17 cellular contexts compared by ENCODE assay signal in the genomic region with DNA sequence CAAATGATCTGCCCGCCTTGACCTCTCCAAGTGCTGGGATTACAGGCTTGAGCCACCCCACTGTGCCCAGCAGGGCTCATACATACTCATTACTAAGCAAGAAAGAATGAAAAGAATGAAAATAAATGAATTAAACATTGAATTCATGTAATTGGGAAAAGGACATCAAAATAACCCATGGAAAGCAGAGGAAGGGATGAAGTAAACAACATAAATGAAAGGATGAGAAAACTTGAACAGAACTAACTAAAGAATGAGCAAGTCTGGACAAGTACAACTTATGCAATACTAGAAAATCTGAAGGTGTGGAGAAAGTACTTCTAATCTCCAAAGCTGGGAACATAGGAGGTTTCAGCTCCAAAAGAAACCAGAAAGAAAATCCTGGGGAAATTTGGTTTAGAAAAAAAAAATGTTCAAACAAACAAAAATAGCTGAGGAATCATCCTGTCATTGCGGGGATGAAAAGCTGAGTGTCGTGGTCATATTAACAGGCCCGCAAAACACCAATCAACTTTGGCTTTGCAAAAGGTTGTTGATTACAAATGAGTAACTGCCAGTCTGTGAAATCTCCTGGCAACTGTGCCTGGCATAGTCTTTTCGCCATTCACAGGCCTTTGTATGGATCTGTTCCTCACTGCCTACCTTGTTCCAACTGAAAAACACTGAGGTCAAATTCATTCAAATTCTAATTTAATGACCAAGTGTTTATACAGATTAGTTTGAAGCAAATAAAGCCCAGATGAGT. TPM values are rescaled to one million over a fixed set of nuclear protein-coding genes. Genes with fewer than 3 reads are reported as not detected.
DNase-seq lines count a peak whose midpoint lies in the region; ATAC-seq, FAIRE-seq and TF ChIP-seq lines count a peak whose summit lies in the region.
"Had no signal": no experiment of that assay in that cellular context is flagged by ENCODE, and none has a peak within 500 bp of the region (broad histone marks: within the 10 kb centered on the region; RNA-seq: fewer than 3 reads in every experiment).

No MANE protein-coding gene starts in this region.

- TF ChIP-seq EP300 in A549 (IDR thresholded peaks at IDR 0.05), result no peak

- WGBS in A549 (ENCODE audit: missing lambda C conversion rate), result 73% methylated on average over 5 of the region's 5 CpGs

- FAIRE-seq in A549 (lab: Jason Lieb, UNC), result no peak
- FAIRE-seq in G401.6 (lab: Jason Lieb, UNC), result peak; percentile 31
- FAIRE-seq in kidney (lab: Jason Lieb, UNC), result no peak

- H3K4me1 Mint-ChIP-seq in natural killer cell, result peaks cover 24 to 29% of the 10 kb centered on the region in 2 donors

- no peak overlapping the region for H3K4me3 Mint-ChIP-seq in natural killer cell
- H3K4me3 Mint-ChIP-seq: dendritic cell treated with granulocyte-macrophage colony-stimulating factor and Interleukin-4, amounts not matched to agents 40 ng/mL and 50 ng/mL, for 4 days; memory B cell had no signal

- CTCF ChIA-PET in A549 (lab: Yijun Ruan, JAX), result interaction anchor here (1.2 to 8.0 kb wide), 5 partner anchors 8 to 443 kb away, joined by 3 to 69 read pairs (median 17); no protein-coding TSS in a partner anchor

- intact Hi-C loops in kidney (cut with DNase I) (no loop called here), natural killer cell (cut with micrococcal nuclease) (loop anchor here (10.0 kb wide), 1 partner anchor 1219 kb away; the partner anchor contains the start of gene RFX3)

- H3K27me3 Mint-ChIP-seq in natural killer cell (ENCODE audit: low read depth in 2 of 2), result no peaks in the 10 kb centered on the region
- H3K27me3 Mint-ChIP-seq: dendritic cell treated with granulocyte-macrophage colony-stimulating factor and Interleukin-4, amounts not matched to agents 40 ng/mL and 50 ng/mL, for 4 days; memory B cell had no signal

- peak overlapping the region in 1 of 2 donors; percentile 90 for H3K27ac Mint-ChIP-seq in natural killer cell
- H3K27ac Mint-ChIP-seq: dendritic cell treated with granulocyte-macrophage colony-stimulating factor and Interleukin-4, amounts not matched to agents 40 ng/mL and 50 ng/mL, for 4 days; memory B cell had no signal

- POLR2A ChIA-PET in A549 (lab: Yijun Ruan, JAX), result interaction anchor here (0.7 kb wide), 1 partner anchor 84 kb away, joined by 3 read pairs; no protein-coding TSS in a partner anchor

- no peaks in the 10 kb centered on the region for H3K27me3 ChIP-seq in adipocyte (replicated peaks; ENCODE audit: control insufficient read depth, insufficient read depth, low read length)
- H3K27me3 ChIP-seq: right atrium auricular region, upper lobe of right lung had no signal

- DNase-seq in A549 (ENCODE audit: low read depth in 1 of 2, low spot score in 1 of 2), result no peak
- peak; percentile 34 for DNase-seq in adipocyte (ENCODE audit: low read depth)
- DNase-seq in kidney, result no peak
- DNase-seq in natural killer cell, result no peak
- no peak for DNase-seq in activated CD4-positive, alpha-beta T cell treated with anti-CD3 and anti-CD28 coated beads for 4 hours
- DNase-seq in HK-2 (ENCODE audit: unreplicated experiment), result no peak
- DNase-seq: activated gamma-delta T cell, COR-L47, NCI-H2107, PC-9, upper lobe of right lung had no signal

- no peaks in the 10 kb centered on the region for H3K9me3 Mint-ChIP-seq in natural killer cell
- H3K9me3 Mint-ChIP-seq: dendritic cell treated with granulocyte-macrophage colony-stimulating factor and Interleukin-4, amounts not matched to agents 40 ng/mL and 50 ng/mL, for 4 days; memory B cell had no signal

- peak overlapping the region; percentile 29 for H3K9ac ChIP-seq in adipocyte (ENCODE audit: low read length)
- H3K9ac ChIP-seq in kidney (ENCODE audit: low read length in 2 of 2), result peak overlapping the region in 1 of 2 donors; percentile 92

- no peak for TF ChIP-seq POLR2A in A549 (IDR thresholded peaks at IDR 0.05; ENCODE audit: low read length)

- H3K4me1 ChIP-seq in A549 (peaks cover 21% of the 10 kb centered on the region), adipocyte (ENCODE audit: control insufficient read depth, insufficient read depth, low read length) (peaks cover 30% of the 10 kb centered on the region), kidney (ENCODE audit: control insufficient read depth in 1 of 2, insufficient read depth in 1 of 2, low read depth in 1 of 2, low read length in 2 of 2) (peaks cover 5 to 14% of the 10 kb centered on the region in 2 donors)

- H3K27ac ChIP-seq in A549, result peak overlapping the region in 1 of 2 experiments; percentile 33; a peak in 1 of 6 replicates
- peak overlapping the region; percentile 3 to 99 for H3K27ac ChIP-seq in kidney (ENCODE audit: low read depth in 2 of 2, low read length in 2 of 2)
- H3K27ac ChIP-seq: PC-9, VCaP had no signal

- no peak for ATAC-seq in A549
- no peak for ATAC-seq in GM19467 (IDR thresholded peaks at IDR 0.05; ENCODE audit: unreplicated experiment)
- no peak for ATAC-seq in natural killer cell
- ATAC-seq: upper lobe of right lung had no signal

- TF ChIP-seq CTCF in A549 (IDR thresholded peaks at IDR 0.05), result no peak
- no peak for TF ChIP-seq CTCF in kidney (IDR thresholded peaks at IDR 0.05; ENCODE audit: borderline replicate concordance, extremely low read depth, insufficient read depth)
- TF ChIP-seq CTCF in natural killer cell (IDR thresholded peaks at IDR 0.05), result no peak

- no peak overlapping the region for H3K4me3 ChIP-seq in A549
- no peak overlapping the region for H3K4me3 ChIP-seq in adipocyte (ENCODE audit: low read length)
- H3K4me3 ChIP-seq in kidney (ENCODE audit: low read length in 2 of 2), result peak overlapping the region in 1 of 2 donors; percentile 82
- H3K4me3 ChIP-seq: PC-9, upper lobe of right lung had no signal

- no peaks in the 10 kb centered on the region for H3K36me3 ChIP-seq in adipocyte (ENCODE audit: control insufficient read depth, insufficient read depth, low read length, severe bottlenecking)
- H3K36me3 ChIP-seq in kidney (ENCODE audit: control insufficient read depth in 1 of 2, insufficient read depth in 2 of 2, low read length in 2 of 2), result no peaks in the 10 kb centered on the region
- H3K36me3 ChIP-seq: right atrium auricular region, upper lobe of right lung had no signal

- H3K4me2 ChIP-seq in A549, result 0 out of 3 replicates have a peak overlapping the region, but pooled peaks have one; percentile 10

- H3K36me3 Mint-ChIP-seq in natural killer cell, result no peaks in the 10 kb centered on the region
- H3K36me3 Mint-ChIP-seq: memory B cell had no signal

- H3K9me3 ChIP-seq in A549, result no peaks in the 10 kb centered on the region
- H3K9me3 ChIP-seq in adipocyte (ENCODE audit: control insufficient read depth, low read length), result no peaks in the 10 kb centered on the region
- no peaks in the 10 kb centered on the region for H3K9me3 ChIP-seq in kidney (ENCODE audit: control insufficient read depth in 1 of 2, low read length in 2 of 2)
- H3K9me3 ChIP-seq: right atrium auricular region, upper lobe of right lung had no signal

- TF ChIP-seq RAD21 in A549 (conservative IDR thresholded peaks at IDR 0.05 in 1 of 2, IDR thresholded peaks at IDR 0.05 in 1 of 2), result no peak

TF ChIP-seq in A549, 52 proteins besides CTCF, POLR2A, EP300 and RAD21:
- TF ChIP-seq, protein P1, sequence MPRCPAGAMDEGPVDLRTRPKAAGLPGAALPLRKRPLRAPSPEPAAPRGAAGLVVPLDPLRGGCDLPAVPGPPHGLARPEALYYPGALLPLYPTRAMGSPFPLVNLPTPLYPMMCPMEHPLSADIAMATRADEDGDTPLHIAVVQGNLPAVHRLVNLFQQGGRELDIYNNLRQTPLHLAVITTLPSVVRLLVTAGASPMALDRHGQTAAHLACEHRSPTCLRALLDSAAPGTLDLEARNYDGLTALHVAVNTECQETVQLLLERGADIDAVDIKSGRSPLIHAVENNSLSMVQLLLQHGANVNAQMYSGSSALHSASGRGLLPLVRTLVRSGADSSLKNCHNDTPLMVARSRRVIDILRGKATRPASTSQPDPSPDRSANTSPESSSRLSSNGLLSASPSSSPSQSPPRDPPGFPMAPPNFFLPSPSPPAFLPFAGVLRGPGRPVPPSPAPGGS (IDR thresholded peaks at IDR 0.05), result no peak
- TF ChIP-seq ELK1 (IDR thresholded peaks at IDR 0.05; ENCODE audit: low read depth, low read length), result no peak
- TF ChIP-seq EHF (CRISPR knock-in tag; IDR thresholded peaks at IDR 0.05), result no peak

RNA-seq across cellular contexts. Expression of gene AK3, which starts 2.3 kb away (rescaled TPM):
- polyA plus RNA-seq in A549 (2011; rRNA removed) (70.4 and 83.0 TPM in 2 replicates), A549 (2017; fragmentation: RNase III; extraction: RNeasy Plus Mini Kit Qiagen cat#74134 plus additional on column Dnase treatment) (42.6 to 51.0 TPM (median 49.0 TPM) in 3 replicates), kidney (ENCODE audit: insufficient read depth, low read depth, low replicate concordance) (93.5 TPM)
- 14.9 and 21.0 TPM in 2 replicates for polyA plus RNA-seq in A549 (2012; cell fraction: cytosol; rRNA removed)
- 6.3 and 8.9 TPM in 2 replicates for polyA plus RNA-seq in A549 (2012; cell fraction: nucleus; rRNA removed)
- 22.6 and 31.3 TPM in 2 replicates for polyA minus RNA-seq in A549 (2011; rRNA and poly(A)+ RNA removed)
- total RNA-seq in kidney (70.9 TPM), natural killer cell (10 to 100 TPM; 18.6 to 23.1 (median 21.0) TPM)

RNA-seq across cellular contexts. Expression of gene RCL1, which starts 49.4 kb away (rescaled TPM):
- polyA plus RNA-seq in A549 (2011; rRNA removed) (25.5 and 26.7 TPM in 2 replicates), A549 (2017; fragmentation: RNase III; extraction: RNeasy Plus Mini Kit Qiagen cat#74134 plus additional on column Dnase treatment) (27.5 to 30.0 TPM (median 29.4 TPM) in 3 replicates), kidney (ENCODE audit: insufficient read depth, low read depth, low replicate concordance) (15.7 TPM)
- 30.0 and 33.4 TPM in 2 replicates for polyA plus RNA-seq in A549 (2012; cell fraction: cytosol; rRNA removed)
- 29.3 and 43.1 TPM in 2 replicates for polyA plus RNA-seq in A549 (2012; cell fraction: nucleus; rRNA removed)
- 43.1 and 43.3 TPM in 2 replicates for polyA minus RNA-seq in A549 (2011; rRNA and poly(A)+ RNA removed)
- total RNA-seq in kidney (22.8 TPM), natural killer cell (10 to 100 TPM; 18.1 to 26.3 (median 23.0) TPM)
